Comparison of ENCODE assay signal across 8 cellular contexts in the genomic region with DNA sequence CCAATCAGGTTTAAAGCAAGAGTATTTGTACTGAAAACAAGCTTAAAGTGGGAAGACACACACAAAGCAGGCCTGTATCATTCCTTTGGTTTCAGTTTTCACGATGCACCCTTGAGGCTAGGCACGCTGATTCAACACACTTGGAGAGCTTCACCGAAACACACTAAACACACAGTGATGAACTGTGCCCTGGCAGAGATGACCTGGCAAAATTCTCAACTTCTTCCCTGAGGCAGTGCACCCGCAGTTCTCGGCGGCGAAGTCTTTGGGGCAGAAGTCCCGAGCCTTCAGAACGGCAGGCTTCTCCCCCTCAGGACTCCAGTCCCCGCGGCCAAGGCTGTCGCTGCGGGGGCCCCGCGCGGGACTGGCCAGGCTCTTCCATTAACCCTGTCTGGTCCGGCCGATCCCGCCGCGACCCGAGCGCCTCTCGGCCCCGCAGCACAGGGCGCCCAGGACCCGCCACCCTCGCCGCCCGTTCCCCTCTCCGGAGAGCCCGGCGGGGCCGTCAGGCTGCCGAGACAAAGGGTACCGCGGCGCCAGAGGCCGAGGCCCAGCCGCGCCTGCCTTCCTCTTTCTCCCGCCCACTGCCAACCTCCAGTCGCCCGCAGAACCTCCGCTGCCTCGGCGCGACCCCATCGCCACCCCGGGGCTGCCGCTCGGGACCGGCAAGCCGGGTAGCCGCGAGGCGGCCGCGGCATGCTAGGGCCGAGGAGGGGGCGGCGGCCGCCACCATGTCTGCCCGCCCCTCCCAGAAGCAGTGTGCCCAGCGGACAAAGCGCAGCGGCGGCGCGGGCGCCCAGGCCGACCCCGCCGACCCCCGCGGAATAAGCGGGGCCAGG. TPM values are rescaled to one million over a fixed set of nuclear protein-coding genes. Genes with fewer than 3 reads are reported as not detected.
DNase-seq lines count a peak whose midpoint lies in the region; FAIRE-seq and TF ChIP-seq lines count a peak whose summit lies in the region.

No MANE protein-coding gene starts in this region.

- peaks cover 48% of the 10 kb centered on the region for H3K4me1 Mint-ChIP-seq in HFFc6 (ENCODE audit: low read depth)

- H3K4me3 Mint-ChIP-seq in HFFc6 = peak overlapping the region; percentile 99

- H3K36me3 Mint-ChIP-seq in HFFc6 (ENCODE audit: low read depth) = peaks cover 48% of the 10 kb centered on the region

- peak; percentile 93 for TF ChIP-seq POLR2A in GM12891 (IDR thresholded peaks at IDR 0.05; ENCODE audit: low read depth, low read length)

- FAIRE-seq in GM12891 (lab: Jason Lieb, UNC) = no peak

- DNase-seq in GM12891 (ENCODE audit: insufficient read length, low spot score) (peak; percentile 31), HFFc6 (peak; percentile 88), NCI-H1092 (lab: John Stamatoyannopoulos, UW) (peak; percentile 17), left kidney (ENCODE audit: low read depth, low spot score) (peak; percentile 89), NCI-H187 (lab: John Stamatoyannopoulos, UW) (no peak)
- DNase-seq in activated CD4-positive, alpha-beta T cell treated with anti-CD3 and anti-CD28 coated beads for 4 hours = peak; percentile 49 to 50
- DNase-seq in stimulated activated CD4-positive, alpha-beta T cell treated with anti-CD3 and anti-CD28 coated beads, Interleukin-1b, Interleukin-23, amount 100 ng/mL, for 48 hours = peak; percentile 73

- peak overlapping the region; percentile 96 for H3K27ac ChIP-seq in cingulate gyrus (ENCODE audit: low read depth, low read length)

- peaks cover 7% of the 10 kb centered on the region for H3K27me3 Mint-ChIP-seq in HFFc6 (ENCODE audit: insufficient read depth)

- H3K27ac Mint-ChIP-seq in HFFc6 = peak overlapping the region; percentile 100

- H3K9me3 Mint-ChIP-seq in HFFc6 = no peaks in the 10 kb centered on the region

- peak; percentile 10; the same call in 1 of the 2 replicates for TF ChIP-seq CTCF in HFFc6 (IDR thresholded peaks at IDR 0.05)

TF ChIP-seq in GM12891, 5 proteins besides CTCF, POLR2A, EP300 and RAD21:
- peak; percentile 87 for TF ChIP-seq POLR2AphosphoS5 (IDR thresholded peaks at IDR 0.05; ENCODE audit: low read depth, low read length)
- TF ChIP-seq TAF1 (IDR thresholded peaks at IDR 0.05; ENCODE audit: low read depth, low read length) = no peak
- peak; percentile 33; the same call in 1 of the 2 replicates for TF ChIP-seq SPI1 (IDR thresholded peaks at IDR 0.05; ENCODE audit: low read depth, low read length)
- no peak for TF ChIP-seq PAX5 (IDR thresholded peaks at IDR 0.05; ENCODE audit: insufficient read depth, low read length, severe bottlenecking)
- 0 out of 2 replicates have a peak, but pooled peaks have one; percentile 18 for TF ChIP-seq POU2F2 (IDR thresholded peaks at IDR 0.05; ENCODE audit: low read depth, low read length)

RNA-seq across cellular contexts. Expression of gene GABPB1, which starts 0.8 kb away (rescaled TPM):
- polyA plus RNA-seq in GM12891 (2012; ENCODE audit: low read depth, missing spikeins) = 15.4 TPM
- total RNA-seq in HFFc6 (2021; fragmentation: NEBNext Ultra II Directional; extraction: Animal tissue kit (Norgen Biotek cat#: 25700)) = 10 to 100 TPM; 20.8 to 28.4 (median 25.3) TPM

Comparison
In these comparisons a context has a peak if more than half of its experiments do, and no peak if none do; other contexts are left out.
1. DNase-seq: peak in GM12891 (single experiment), HFFc6 (single experiment), NCI-H1092 (single experiment), activated CD4-positive, alpha-beta T cell treated with anti-CD3 and anti-CD28 coated beads for 4 hours (2 of 2), left kidney (single experiment) and stimulated activated CD4-positive, alpha-beta T cell treated with anti-CD3 and anti-CD28 coated beads, Interleukin-1b, Interleukin-23, amount 100 ng/mL, for 48 hours (single experiment); none in NCI-H187 (0 of 2).